In genomic region chr17:51120739-51121619, GRCh38 we compare ENCODE assay signal across 8 cellular contexts. TPM values are rescaled to one million over a fixed set of nuclear protein-coding genes. Genes with fewer than 3 reads are reported as not detected.
A peak's percentile ranks its signal among the peaks of the same experiment; 100 is the strongest.
DNase-seq lines count a peak whose midpoint lies in the region; ATAC-seq and TF ChIP-seq lines count a peak whose summit lies in the region.

A gene with protein sequence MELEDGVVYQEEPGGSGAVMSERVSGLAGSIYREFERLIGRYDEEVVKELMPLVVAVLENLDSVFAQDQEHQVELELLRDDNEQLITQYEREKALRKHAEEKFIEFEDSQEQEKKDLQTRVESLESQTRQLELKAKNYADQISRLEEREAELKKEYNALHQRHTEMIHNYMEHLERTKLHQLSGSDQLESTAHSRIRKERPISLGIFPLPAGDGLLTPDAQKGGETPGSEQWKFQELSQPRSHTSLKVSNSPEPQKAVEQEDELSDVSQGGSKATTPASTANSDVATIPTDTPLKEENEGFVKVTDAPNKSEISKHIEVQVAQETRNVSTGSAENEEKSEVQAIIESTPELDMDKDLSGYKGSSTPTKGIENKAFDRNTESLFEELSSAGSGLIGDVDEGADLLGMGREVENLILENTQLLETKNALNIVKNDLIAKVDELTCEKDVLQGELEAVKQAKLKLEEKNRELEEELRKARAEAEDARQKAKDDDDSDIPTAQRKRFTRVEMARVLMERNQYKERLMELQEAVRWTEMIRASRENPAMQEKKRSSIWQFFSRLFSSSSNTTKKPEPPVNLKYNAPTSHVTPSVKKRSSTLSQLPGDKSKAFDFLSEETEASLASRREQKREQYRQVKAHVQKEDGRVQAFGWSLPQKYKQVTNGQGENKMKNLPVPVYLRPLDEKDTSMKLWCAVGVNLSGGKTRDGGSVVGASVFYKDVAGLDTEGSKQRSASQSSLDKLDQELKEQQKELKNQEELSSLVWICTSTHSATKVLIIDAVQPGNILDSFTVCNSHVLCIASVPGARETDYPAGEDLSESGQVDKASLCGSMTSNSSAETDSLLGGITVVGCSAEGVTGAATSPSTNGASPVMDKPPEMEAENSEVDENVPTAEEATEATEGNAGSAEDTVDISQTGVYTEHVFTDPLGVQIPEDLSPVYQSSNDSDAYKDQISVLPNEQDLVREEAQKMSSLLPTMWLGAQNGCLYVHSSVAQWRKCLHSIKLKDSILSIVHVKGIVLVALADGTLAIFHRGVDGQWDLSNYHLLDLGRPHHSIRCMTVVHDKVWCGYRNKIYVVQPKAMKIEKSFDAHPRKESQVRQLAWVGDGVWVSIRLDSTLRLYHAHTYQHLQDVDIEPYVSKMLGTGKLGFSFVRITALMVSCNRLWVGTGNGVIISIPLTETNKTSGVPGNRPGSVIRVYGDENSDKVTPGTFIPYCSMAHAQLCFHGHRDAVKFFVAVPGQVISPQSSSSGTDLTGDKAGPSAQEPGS (N-terminal part only) (minus strand): TSS chr17:51120868. CDS start chr17:51120656, 212 bp downstream.

- H3K27ac ChIP-seq in CD8-positive, alpha-beta T cell (ENCODE audit: low read depth, low read length): peak within 1 kb of the TSS; percentile 95
- H3K27ac ChIP-seq in effector memory CD4-positive, alpha-beta T cell (ENCODE audit: insufficient read depth, low read length, poor library complexity, severe bottlenecking): peak within 1 kb of the TSS; percentile 94

- peaks cover 7% of the 10 kb centered on the region for H3K36me3 Mint-ChIP-seq in CD8-positive, alpha-beta T cell
- no peaks in the 10 kb centered on the region for H3K36me3 Mint-ChIP-seq in memory B cell

- no peaks in the 10 kb centered on the region for H3K9me3 Mint-ChIP-seq in CD8-positive, alpha-beta T cell
- H3K9me3 Mint-ChIP-seq in memory B cell: no peaks in the 10 kb centered on the region

- peaks cover 38% of the 10 kb centered on the region for H3K4me1 ChIP-seq in CD8-positive, alpha-beta T cell (ENCODE audit: insufficient read depth, low read length)
- peaks cover 19% of the 10 kb centered on the region for H3K4me1 ChIP-seq in effector memory CD4-positive, alpha-beta T cell (ENCODE audit: control insufficient read depth, insufficient read depth, low read length, poor library complexity, severe bottlenecking)

- no peaks in the 10 kb centered on the region for H3K27me3 Mint-ChIP-seq in CD8-positive, alpha-beta T cell (ENCODE audit: low read depth)
- no peaks in the 10 kb centered on the region for H3K27me3 Mint-ChIP-seq in memory B cell

- H3K4me3 ChIP-seq in CD8-positive, alpha-beta T cell (ENCODE audit: low read depth, low read length): peak within 1 kb of the TSS; percentile 96
- H3K4me3 ChIP-seq in effector memory CD4-positive, alpha-beta T cell (ENCODE audit: insufficient read depth, low read depth, low read length, poor library complexity, severe bottlenecking): peak within 1 kb of the TSS; percentile 99

- H3K27ac Mint-ChIP-seq in CD8-positive, alpha-beta T cell: peak within 1 kb of the TSS; percentile 98
- peak within 1 kb of the TSS; percentile 96 for H3K27ac Mint-ChIP-seq in memory B cell

- TF ChIP-seq CTCF in CD8-positive, alpha-beta T cell (IDR thresholded peaks at IDR 0.05): no peak

- no peaks in the 10 kb centered on the region for H3K27me3 ChIP-seq in CD8-positive, alpha-beta T cell (ENCODE audit: insufficient read depth, low read length)
- H3K27me3 ChIP-seq in effector memory CD4-positive, alpha-beta T cell (replicated peaks; ENCODE audit: control insufficient read depth, insufficient read depth, low read length, poor library complexity, severe bottlenecking): no peaks in the 10 kb centered on the region

- POLR2A ChIA-PET in CD8-positive, alpha-beta T cell (lab: Charles Lee): interaction anchor here (0.7 to 1.8 kb wide), 10 partner anchors 10 to 255 kb away, joined by 3 to 17 read pairs (median 4); partner anchors contain the start of genes NME1, NME2 and TOB1
- POLR2A ChIA-PET in activated CD8-positive, alpha-beta memory T cell treated with anti-CD3 and anti-CD28 coated beads for 36 hours (lab: Charles Lee): interaction anchor here (0.5 to 1.7 kb wide), 4 partner anchors 32 to 255 kb away, joined by 3 to 8 read pairs (median 6); partner anchors contain the start of genes NME1 and TOB1

- no peaks in the 10 kb centered on the region for H3K36me3 ChIP-seq in CD8-positive, alpha-beta T cell (ENCODE audit: insufficient read depth, low read length)
- peaks cover 2% of the 10 kb centered on the region for H3K36me3 ChIP-seq in effector memory CD4-positive, alpha-beta T cell (ENCODE audit: control insufficient read depth, insufficient read depth, low read length)

- ATAC-seq in CD8-positive, alpha-beta T cell: peak; percentile 84
- ATAC-seq in GM19467 (IDR thresholded peaks at IDR 0.05; ENCODE audit: unreplicated experiment) (peak; percentile 77), memory B cell (ENCODE audit: low read depth) (peak; percentile 83)

- CTCF ChIA-PET in CD8-positive, alpha-beta T cell (lab: Charles Lee): interaction anchor here (0.7 to 2.5 kb wide), 5 partner anchors 11 to 120 kb away, joined by 3 to 13 read pairs (median 5); partner anchors contain the start of gene NME1
- CTCF ChIA-PET in activated CD8-positive, alpha-beta memory T cell treated with anti-CD3 and anti-CD28 coated beads for 36 hours (lab: Charles Lee): interaction anchor here (0.7 to 1.4 kb wide), 3 partner anchors 32 to 121 kb away, joined by 3 read pairs; partner anchors contain the start of gene NME1

- no peaks in the 10 kb centered on the region for H3K9me3 ChIP-seq in CD8-positive, alpha-beta T cell (ENCODE audit: low read length)
- no peaks in the 10 kb centered on the region for H3K9me3 ChIP-seq in effector memory CD4-positive, alpha-beta T cell (ENCODE audit: control insufficient read depth, low read length)

- intact Hi-C loops in CD8-positive, alpha-beta T cell (cut with DNase I, micrococcal nuclease): loop anchor here (1.0 to 5.0 kb wide), 9 partner anchors 24 to 1759 kb away; partner anchors contain the start of genes MBTD1 (in 2 of the 2), NME1 (in 2 of the 2), NME2 (in 2 of the 2) and UTP18 (in 2 of the 2)

- DNase-seq in CD8-positive, alpha-beta T cell: peak; percentile 79 to 92 (median 88)
- DNase-seq in HS-5 (ENCODE audit: low read depth): peak; percentile 82
- DNase-seq in NK-92 (lab: John Stamatoyannopoulos, UW; ENCODE audit: unreplicated experiment): peak; percentile 54
- peak; percentile 85 to 88 (median 88) for DNase-seq in effector memory CD4-positive, alpha-beta T cell
- DNase-seq in memory B cell (ENCODE audit: low spot score in 2 of 2): peak; percentile 87
- DNase-seq in stimulated activated CD8-positive, alpha-beta memory T cell treated with anti-CD3 and anti-CD28 coated beads, Interleukin-12 subunit alpha, Interleukin-12 subunit beta, amount 100 ng/mL, for 1 hour (ENCODE audit: low read depth): peak; percentile 83

- H3K4me3 Mint-ChIP-seq in CD8-positive, alpha-beta T cell: peak within 1 kb of the TSS; percentile 94
- peak within 1 kb of the TSS; percentile 97 for H3K4me3 Mint-ChIP-seq in memory B cell

- peaks cover 49% of the 10 kb centered on the region for H3K4me1 Mint-ChIP-seq in CD8-positive, alpha-beta T cell (ENCODE audit: low read depth)
- H3K4me1 Mint-ChIP-seq in memory B cell: peaks cover 21% of the 10 kb centered on the region

RNA-seq across cellular contexts. Expression of the gene that starts here (rescaled TPM):
- total RNA-seq in CD8-positive, alpha-beta T cell: 10 to 100 TPM; 75.7 to 77.6 TPM
- 10 to 100 TPM; 42.0 to 42.8 TPM for total RNA-seq in activated CD8-positive, alpha-beta memory T cell treated with anti-CD3 and anti-CD28 coated beads for 36 hours

Comparison
In these comparisons a context has a peak if more than half of its experiments do, and no peak if none do; other contexts are left out.
1. Peak in every context shown above with its lines: DNase-seq, ATAC-seq, H3K4me3 ChIP-seq and H3K27ac ChIP-seq.